ENCODE assay signal across 15 cellular contexts in genomic region chr13:37686501-37686900, GRCh38.
A peak's percentile ranks its signal among the peaks of the same experiment; 100 is the strongest.
DNase-seq lines count a peak whose midpoint lies in the region; ATAC-seq and TF ChIP-seq lines count a peak whose summit lies in the region.
"Had no signal": no experiment of that assay in that cellular context is flagged by ENCODE, and none has a peak within 500 bp of the region (broad histone marks: within the 10 kb centered on the region; RNA-seq: fewer than 3 reads in every experiment).

No MANE protein-coding gene starts in this region.

- no peak overlapping the region for H2AFZ ChIP-seq in IMR-90 (replicated peaks; ENCODE audit: low read length, poor library complexity)

- no peak overlapping the region for H4K8ac ChIP-seq in IMR-90 (ENCODE audit: low read depth in 2 of 2, low read length in 2 of 2)

- no peaks in the 10 kb centered on the region for H3K27me3 ChIP-seq in IMR-90 (ENCODE audit: control insufficient read depth, insufficient read depth, low read length)
- H3K27me3 ChIP-seq: BLaER1 had no signal

- H3K4ac ChIP-seq in IMR-90 (ENCODE audit: low read depth, low read length): no peak overlapping the region

- no peaks in the 10 kb centered on the region for H3K79me1 ChIP-seq in IMR-90 (ENCODE audit: low read depth in 1 of 2, low read length in 2 of 2)

- TF ChIP-seq RAD21 in IMR-90 (IDR thresholded peaks at IDR 0.05; ENCODE audit: low read length): no peak

- H3K9me3 ChIP-seq in IMR-90 (ENCODE audit: control insufficient read depth, insufficient read depth, low read length): no peaks in the 10 kb centered on the region
- H3K9me3 ChIP-seq: BLaER1, HAP-1 had no signal

- in situ Hi-C loops in IMR-90 (cut with MboI; ENCODE audit: low sequenced_read_pairs): no loop called here

- dilution Hi-C loops in IMR-90 (cut with HindIII; ENCODE audit: low sequenced_read_pairs, unreplicated experiment): no loop called here

- no peak overlapping the region for H3K27ac ChIP-seq in IMR-90 (ENCODE audit: insufficient read depth, low read length)
- H3K27ac ChIP-seq: BLaER1 had no signal

- H4K20me1 ChIP-seq in IMR-90 (ENCODE audit: insufficient read depth, low read length): no peaks in the 10 kb centered on the region
- H4K20me1 ChIP-seq: BLaER1 had no signal

- ATAC-seq in IMR-90 (ENCODE audit: low read depth) (no peak), GM18520 (IDR thresholded peaks at IDR 0.05; ENCODE audit: unreplicated experiment) (no peak), GM19023 (IDR thresholded peaks at IDR 0.05; ENCODE audit: unreplicated experiment) (no peak)
- ATAC-seq: K562 had no signal

- H2AK5ac ChIP-seq in IMR-90 (ENCODE audit: low read depth, low read length): peak overlapping the region; percentile 87; the same call in 1 of the 2 replicates

- intact Hi-C loops in IMR-90 (cut with micrococcal nuclease): no loop called here

- no peak overlapping the region; the same call in 1 of the 2 replicates for H4K5ac ChIP-seq in IMR-90 (ENCODE audit: low read depth, low read length)

- no TSS peak for BruUV-seq in IMR-90 (replicated peaks; lab: Mats Ljungman, UMichigan)

- H2BK120ac ChIP-seq in IMR-90 (ENCODE audit: low read depth, low read length): no peak overlapping the region

- H2BK5ac ChIP-seq in IMR-90 (ENCODE audit: low read depth, low read length, poor library complexity, severe bottlenecking): peak overlapping the region; percentile 82

- H3K4me2 ChIP-seq in IMR-90 (ENCODE audit: low read depth, low read length): no peak overlapping the region
- H3K4me2 ChIP-seq: BLaER1 had no signal

- H3K14ac ChIP-seq in IMR-90 (replicated peaks; ENCODE audit: low read depth, low read length): no peak overlapping the region

- no peak overlapping the region for H2BK15ac ChIP-seq in IMR-90 (ENCODE audit: low read depth, low read length)

- CTCF ChIA-PET in IMR-90 (lab: Yijun Ruan, JAX): interaction anchor here (0.7 kb wide), 1 partner anchor 82 kb away, joined by 4 read pairs; no protein-coding TSS in a partner anchor

- H4K91ac ChIP-seq in IMR-90 (ENCODE audit: insufficient read depth, low read depth, low read length): no peak overlapping the region; the same call in 1 of the 2 replicates

- no peak overlapping the region for H3K9ac ChIP-seq in IMR-90 (ENCODE audit: low read depth, low read length)
- H3K9ac ChIP-seq: BLaER1 had no signal

- no peak overlapping the region for H2BK20ac ChIP-seq in IMR-90 (ENCODE audit: low read depth, low read length)

- H3K4me3 ChIP-seq in IMR-90 (ENCODE audit: insufficient read depth, low read depth, low read length): no peak overlapping the region
- H3K4me3 ChIP-seq: BLaER1, HAP-1, K562 had no signal

- H2AK9ac ChIP-seq in IMR-90 (replicated peaks; ENCODE audit: low read depth, low read length, poor library complexity): no peak overlapping the region

- no peaks in the 10 kb centered on the region for H3K9me1 ChIP-seq in IMR-90 (ENCODE audit: insufficient read depth, low read length)

- DNase-seq in EH (ENCODE audit: low read depth): peak; percentile 28
- peak; percentile 7 for DNase-seq in IMR-90
- peak; percentile 24 for DNase-seq in iris pigment epithelial cell (ENCODE audit: low read depth)
- no peak for DNase-seq in NOMO-1 (lab: John Stamatoyannopoulos, UW; ENCODE audit: unreplicated experiment in 2 of 2)
- DNase-seq: ACHN; Calu3; CD4-positive, alpha-beta memory T cell; DMS53; DND-41; Karpas-422 had no signal

- POLR2A ChIA-PET in IMR-90 (lab: Charles Lee; ENCODE audit: unreplicated experiment): no interaction called here

- no peaks in the 10 kb centered on the region for H3K36me3 ChIP-seq in IMR-90 (ENCODE audit: control insufficient read depth, insufficient read depth, low read length)
- H3K36me3 ChIP-seq: BLaER1, HAP-1 had no signal

- H3K18ac ChIP-seq in IMR-90 (ENCODE audit: low read depth, low read length): peak overlapping the region; percentile 51; the same call in 1 of the 2 replicates

- H3K56ac ChIP-seq in IMR-90 (ENCODE audit: extremely low read depth, insufficient read depth, low read length): no peak overlapping the region

- TF ChIP-seq CTCF in IMR-90 (conservative IDR thresholded peaks at IDR 0.05; ENCODE audit: low read depth, low read length): no peak

- WGBS in IMR-90 (ENCODE audit: extremely low coverage in 2 of 2, insufficient read length in 1 of 2), 2 experiments: no CpG with 5 or more reads among the region's 2 CpGs

- peaks cover 7% of the 10 kb centered on the region for H3K4me1 ChIP-seq in IMR-90 (ENCODE audit: control insufficient read depth, insufficient read depth, low read length)
- H3K4me1 ChIP-seq: BLaER1, HAP-1 had no signal

- TF ChIP-seq POLR2A in IMR-90 (IDR thresholded peaks at IDR 0.05; ENCODE audit: low read depth, low read length): no peak

- no peak overlapping the region for H3K23ac ChIP-seq in IMR-90 (ENCODE audit: low read depth, low read length)

TF ChIP-seq in IMR-90, 13 proteins besides CTCF, POLR2A, EP300 and RAD21:
- TF ChIP-seq RCOR1 (IDR thresholded peaks at IDR 0.05; ENCODE audit: insufficient replicate concordance, low read length): no peak
- peak; percentile 60 for TF ChIP-seq CEBPB (IDR thresholded peaks at IDR 0.05; ENCODE audit: low read depth, low read length)

Comparison
In these comparisons a context has a peak if more than half of its experiments do, and no peak if none do; other contexts are left out.
1. DNase-seq: peak in EH (single experiment), IMR-90 (single experiment) and iris pigment epithelial cell (single experiment); none in NOMO-1 (0 of 2).